ENCODE assay signal across 24 cellular contexts in genomic region chr1:195278644-195279043, GRCh38.
DNase-seq lines count a peak whose midpoint lies in the region; ATAC-seq lines count a peak whose summit lies in the region.
"Had no signal": no experiment of that assay in that cellular context is flagged by ENCODE, and none has a peak within 500 bp of the region (broad histone marks: within the 10 kb centered on the region; RNA-seq: fewer than 3 reads in every experiment).

No MANE protein-coding gene starts in this region.

- H3K4me3 ChIP-seq in neuronal stem cell (ENCODE audit: low read length in 2 of 2) = no peak overlapping the region
- H3K4me3 ChIP-seq: adrenal gland, gastrocnemius medialis had no signal

- H4K91ac ChIP-seq in neuronal stem cell (ENCODE audit: low read depth, low read length, poor library complexity) = no peak overlapping the region

- H2BK5ac ChIP-seq in neuronal stem cell (ENCODE audit: low read length) = no peak overlapping the region

- no peak overlapping the region for H3K4ac ChIP-seq in neuronal stem cell (ENCODE audit: low read length)

- no peak overlapping the region for H3K4me2 ChIP-seq in neuronal stem cell (ENCODE audit: insufficient read depth, low read length, poor library complexity, severe bottlenecking)

- H3K36me3 ChIP-seq in neuronal stem cell (replicated peaks in 1 of 2; ENCODE audit: control insufficient read depth in 2 of 2, insufficient read depth in 2 of 2, low read length in 2 of 2) = no peaks in the 10 kb centered on the region
- H3K36me3 ChIP-seq: adrenal gland, BE2C, gastrocnemius medialis had no signal

- no peaks in the 10 kb centered on the region for H3K79me1 ChIP-seq in neuronal stem cell (ENCODE audit: low read depth, low read length)

- H3K27me3 ChIP-seq in neuronal stem cell (ENCODE audit: control insufficient read depth in 3 of 3, insufficient read depth in 3 of 3, low read depth in 1 of 3, low read length in 3 of 3) = no peaks in the 10 kb centered on the region
- H3K27me3 ChIP-seq: adrenal gland, BE2C, gastrocnemius medialis had no signal

- H3K23ac ChIP-seq in neuronal stem cell (ENCODE audit: low read depth, low read length, poor library complexity) = no peak overlapping the region

- H2BK120ac ChIP-seq in neuronal stem cell (ENCODE audit: low read depth, low read length) = no peak overlapping the region

- no peak overlapping the region for H3K27ac ChIP-seq in neuronal stem cell (replicated peaks; ENCODE audit: low read length)
- H3K27ac ChIP-seq: 22Rv1, adrenal gland, gastrocnemius medialis, RWPE1 had no signal

- H3K14ac ChIP-seq in neuronal stem cell (ENCODE audit: low read length) = no peak overlapping the region

- no peak overlapping the region for H3K9ac ChIP-seq in neuronal stem cell (ENCODE audit: low read depth, low read length, poor library complexity)

- WGBS in neuronal stem cell (ENCODE audit: extremely low coverage in 2 of 2, insufficient read length in 2 of 2, insufficient replicate concordance in 1 of 2), 2 donors = no CpG with 5 or more reads among the region's 1 CpG

- H4K8ac ChIP-seq in neuronal stem cell (ENCODE audit: low read depth, low read length) = no peak overlapping the region

- no peaks in the 10 kb centered on the region for H3K9me3 ChIP-seq in neuronal stem cell (replicated peaks in 1 of 2; ENCODE audit: control insufficient read depth in 2 of 2, insufficient read depth in 1 of 2, low read depth in 1 of 2, low read length in 2 of 2)
- H3K9me3 ChIP-seq: adrenal gland, BE2C, gastrocnemius medialis had no signal

- H2BK12ac ChIP-seq in neuronal stem cell (ENCODE audit: low read length) = no peak overlapping the region

- ATAC-seq in GM21717 (IDR thresholded peaks at IDR 0.05; ENCODE audit: unreplicated experiment) (peak; percentile 81), HG03457 (IDR thresholded peaks at IDR 0.05; ENCODE audit: unreplicated experiment) (peak; percentile 59)
- ATAC-seq: gastrocnemius medialis; stimulated activated memory B cell treated with anti-CD40 and anti-IgM and Interleukin-4, amounts not matched to agents 10 μg/mL and 1 μg/mL and 100 μg/mL, for 72 hours had no signal

- H2BK15ac ChIP-seq in neuronal stem cell (ENCODE audit: low read length) = no peak overlapping the region

- H2AFZ ChIP-seq in neuronal stem cell (ENCODE audit: low read length) = peak overlapping the region; percentile 17

- H3K4me1 ChIP-seq in neuronal stem cell (ENCODE audit: control insufficient read depth in 2 of 2, insufficient read depth in 1 of 2, low read depth in 1 of 2, low read length in 2 of 2) = no peaks in the 10 kb centered on the region
- H3K4me1 ChIP-seq: adrenal gland, BE2C, gastrocnemius medialis had no signal

- DNase-seq in NOMO-1 treated with DMSO at 0.1 percent for 48 hours (lab: John Stamatoyannopoulos, UW; ENCODE audit: unreplicated experiment) (peak; percentile 14), NOMO-1 treated with dmso at 0.1 percent for 144 hours (lab: John Stamatoyannopoulos, UW; ENCODE audit: unreplicated experiment) (no peak), neuronal stem cell (ENCODE audit: low spot score) (no peak), OCI-M2 (lab: John Stamatoyannopoulos, UW; ENCODE audit: unreplicated experiment) (no peak), HT-29 (ENCODE audit: low spot score) (no peak), NCI-H1105 (lab: John Stamatoyannopoulos, UW) (no peak)
- DNase-seq: activated CD4-positive, CD25-positive, alpha-beta regulatory T cell; activated CD8-positive, alpha-beta memory T cell treated with anti-CD3 and anti-CD28 coated beads for 24 hours; activated effector memory CD4-positive, alpha-beta T cell treated with Interleukin-2 at 50 U/mL for 16 hours; adrenal gland; BE2C; erythroblast; gastrocnemius medialis; GDM1; HCEC 1CT; midbrain; NCI-H1092; NCI-H2171; NCI-H748 treated with DMSO at 0.1 percent for 48 hours had no signal

- no peak overlapping the region for H3K18ac ChIP-seq in neuronal stem cell (ENCODE audit: low read length)

- no peak overlapping the region for H2AK5ac ChIP-seq in neuronal stem cell (ENCODE audit: low read depth, low read length)
